8 cellular contexts compared by ENCODE assay signal in the genomic region with DNA sequence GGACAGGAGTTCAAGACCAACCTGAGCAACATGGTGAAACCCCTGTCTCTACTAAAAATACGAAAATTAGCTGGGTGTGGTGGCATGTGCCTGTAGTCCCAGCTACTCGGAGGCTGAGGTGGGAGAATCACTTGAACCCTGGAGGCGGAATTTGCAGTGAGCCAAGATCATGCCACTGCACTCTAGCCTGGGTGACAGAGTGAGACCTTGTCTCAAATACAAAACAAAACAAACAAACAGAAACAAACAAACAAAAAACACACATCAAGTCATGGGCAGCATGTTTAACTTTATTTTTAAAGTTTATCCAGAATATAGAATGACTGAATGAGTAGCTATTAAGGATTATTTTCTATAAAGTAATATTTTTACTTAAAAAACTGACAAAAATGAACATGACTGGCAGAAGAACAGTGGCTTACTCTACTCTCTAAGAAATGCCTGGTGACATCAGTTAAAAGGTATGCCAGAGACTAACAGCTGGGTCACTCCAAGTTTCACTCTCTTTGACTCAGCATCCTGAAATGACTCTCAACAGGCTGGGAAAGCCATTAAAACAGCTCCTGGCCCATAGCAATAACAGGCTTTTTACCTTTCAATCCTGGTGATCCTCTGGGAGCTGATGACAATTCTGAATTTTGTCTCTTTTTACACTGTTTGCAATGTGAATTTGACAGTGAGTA.
DNase-seq lines count a peak whose midpoint lies in the region; ATAC-seq and TF ChIP-seq lines count a peak whose summit lies in the region.

No MANE protein-coding gene starts in this region.

- H3K4me1 Mint-ChIP-seq in activated T-cell treated with anti-CD3 and anti-CD28 coated beads, Interleukin-2, amount 50 U/mL, for 4 hours (ENCODE audit: low read depth) = peaks cover 6% of the 10 kb centered on the region

- no peak overlapping the region for H3K4me3 ChIP-seq in esophagus muscularis mucosa

- 75% methylated on average over 3 of the region's 3 CpGs for WGBS in esophagus muscularis mucosa

- intact Hi-C loops in esophagus muscularis mucosa (cut with DNase I) = no loop called here

- H3K4me3 Mint-ChIP-seq in activated T-cell treated with anti-CD3 and anti-CD28 coated beads, Interleukin-2, amount 50 U/mL, for 4 hours = no peak overlapping the region

- H3K27ac ChIP-seq in esophagus muscularis mucosa (replicated peaks in 1 of 4) = peak overlapping the region; percentile 13 to 57 (median 54)

- ATAC-seq in activated T-cell treated with anti-CD3 and anti-CD28 coated beads, Interleukin-2, amount 50 U/mL, for 4 hours = peak; percentile 69 to 75
- ATAC-seq in HG02840 (IDR thresholded peaks at IDR 0.05; ENCODE audit: low FRiP score, unreplicated experiment) = peak; percentile 72

- no peak for TF ChIP-seq EP300 in esophagus muscularis mucosa (IDR thresholded peaks at IDR 0.05)

- peaks cover 18 to 27% (median 25%) of the 10 kb centered on the region in 4 donors for H3K4me1 ChIP-seq in esophagus muscularis mucosa

- H3K9me3 ChIP-seq in esophagus muscularis mucosa = no peaks in the 10 kb centered on the region

- no peaks in the 10 kb centered on the region for H3K9me3 Mint-ChIP-seq in activated T-cell treated with anti-CD3 and anti-CD28 coated beads, Interleukin-2, amount 50 U/mL, for 4 hours

- no peaks in the 10 kb centered on the region for H3K27me3 ChIP-seq in esophagus muscularis mucosa

- H3K36me3 ChIP-seq in esophagus muscularis mucosa = no peaks in the 10 kb centered on the region

- no peaks in the 10 kb centered on the region for H3K27me3 Mint-ChIP-seq in activated T-cell treated with anti-CD3 and anti-CD28 coated beads, Interleukin-2, amount 50 U/mL, for 4 hours (ENCODE audit: low read depth)

- no peak for TF ChIP-seq POLR2A in esophagus muscularis mucosa (IDR thresholded peaks at IDR 0.05; ENCODE audit: low read depth)

- no peaks in the 10 kb centered on the region for H3K36me3 Mint-ChIP-seq in activated T-cell treated with anti-CD3 and anti-CD28 coated beads, Interleukin-2, amount 50 U/mL, for 4 hours (ENCODE audit: insufficient read depth)

- no peak for DNase-seq in activated T-cell treated with anti-CD3 and anti-CD28 coated beads, Interleukin-2, amount 50 U/mL, for 4 hours
- no peak for DNase-seq in activated T-cell treated with anti-CD3 and anti-CD28 coated beads for 4 hours
- DNase-seq in NCI-H446 (lab: John Stamatoyannopoulos, UW) = peak; percentile 88 to 91
- DNase-seq in esophagus muscularis mucosa (ENCODE audit: extremely low spot score) = no peak
- DNase-seq in pulmonary artery endothelial cell (ENCODE audit: low read depth, low spot score) = peak; percentile 63
- DNase-seq in activated naive CD4-positive, alpha-beta T cell treated with anti-CD3 and anti-CD28 coated beads, Interleukin-2, amount 50 U/mL, for 16 hours = no peak
- DNase-seq in activated CD4-positive, CD25-positive, alpha-beta regulatory T cell treated with anti-CD3 and anti-CD28 coated beads, Interleukin-2, amount 50 U/mL, for 72 hours = no peak

- no peak for TF ChIP-seq CTCF in esophagus muscularis mucosa (IDR thresholded peaks at IDR 0.05)

Comparison
In these comparisons a context has a peak if more than half of its experiments do, and no peak if none do; other contexts are left out.
1. DNase-seq: peak in NCI-H446 (2 of 2) and pulmonary artery endothelial cell (single experiment); none in activated T-cell treated with anti-CD3 and anti-CD28 coated beads, Interleukin-2, amount 50 U/mL, for 4 hours (single experiment), activated T-cell treated with anti-CD3 and anti-CD28 coated beads for 4 hours (single experiment), esophagus muscularis mucosa (single experiment), activated naive CD4-positive, alpha-beta T cell treated with anti-CD3 and anti-CD28 coated beads, Interleukin-2, amount 50 U/mL, for 16 hours (single experiment) and activated CD4-positive, CD25-positive, alpha-beta regulatory T cell treated with anti-CD3 and anti-CD28 coated beads, Interleukin-2, amount 50 U/mL, for 72 hours (single experiment).